Comparison of ENCODE assay signal across 7 cellular contexts in the genomic region with DNA sequence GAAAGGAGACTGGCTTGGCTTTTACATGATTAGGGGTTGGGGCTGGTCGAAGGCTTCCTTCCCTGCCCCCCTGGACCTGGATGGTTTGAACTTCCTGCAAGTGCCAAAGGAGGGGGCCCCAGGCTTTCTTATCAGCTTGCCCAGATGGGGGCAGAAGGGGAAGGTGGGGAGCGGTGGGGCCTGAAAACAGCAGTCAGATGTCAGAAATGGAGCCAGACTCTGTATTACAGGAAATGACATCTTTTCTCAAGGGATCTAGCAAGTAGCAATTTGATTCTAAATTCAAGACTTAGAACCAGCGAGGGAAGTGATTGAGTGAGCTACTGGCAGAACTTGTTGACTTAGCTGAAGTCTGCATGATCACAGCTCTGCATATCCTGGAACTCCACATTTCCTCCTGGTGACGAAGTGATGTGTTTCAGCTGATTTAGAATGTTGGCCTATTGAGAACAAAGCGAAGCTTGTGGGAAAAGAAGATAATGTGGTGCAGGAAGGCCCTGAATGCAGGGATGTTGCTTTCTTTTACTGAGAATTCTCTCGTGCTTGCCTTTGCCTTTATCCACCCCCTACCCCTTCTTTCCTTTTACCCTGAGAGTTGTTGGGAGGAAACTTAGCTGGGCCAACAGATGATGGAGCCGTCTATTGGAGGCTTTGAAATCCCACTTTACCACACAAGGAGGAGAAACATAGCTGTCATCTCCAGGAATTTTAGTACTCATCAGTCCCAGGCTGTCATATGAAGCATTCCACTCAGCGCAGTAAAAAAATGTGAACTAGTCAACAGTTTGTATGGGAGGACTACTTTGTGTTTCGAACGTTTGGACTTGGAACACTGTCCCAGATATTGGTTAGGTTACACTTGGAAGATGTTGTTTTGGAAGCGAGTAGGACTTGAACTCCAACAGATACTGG. TPM values are rescaled to one million over a fixed set of nuclear protein-coding genes. Genes with fewer than 3 reads are reported as not detected.
DNase-seq lines count a peak whose midpoint lies in the region; ATAC-seq lines count a peak whose summit lies in the region.

No MANE protein-coding gene starts in this region.

- peak overlapping the region; percentile 74 for H3K27ac ChIP-seq in SK-N-MC

- no peak overlapping the region for H3K9ac ChIP-seq in SK-N-MC (ENCODE audit: insufficient read length)

- peak overlapping the region; percentile 55 for H3K4me3 ChIP-seq in SK-N-MC

- ATAC-seq in GM18868 (IDR thresholded peaks at IDR 0.05; ENCODE audit: unreplicated experiment): peak; percentile 88
- ATAC-seq in HG02678 (IDR thresholded peaks at IDR 0.05; ENCODE audit: unreplicated experiment): peak; percentile 77

- no peaks in the 10 kb centered on the region for H3K36me3 ChIP-seq in SK-N-MC (ENCODE audit: insufficient read depth, low read length)

- DNase-seq in SK-N-MC (ENCODE audit: low read depth, low spot score): peak; percentile 28
- DNase-seq in fibroblast of peridontal ligament (ENCODE audit: extremely low read depth): peak; percentile 72
- peak; percentile 99 for DNase-seq in pulmonary artery endothelial cell (ENCODE audit: low read depth, low spot score)
- DNase-seq in stimulated activated CD4-positive, alpha-beta T cell treated with anti-CD3 and anti-CD28 coated beads, Interleukin-15, amount 100 ng/mL, for 24 hours: no peak
- DNase-seq in NCI-H2196 treated with DMSO at 0.1 percent for 48 hours (lab: John Stamatoyannopoulos, UW; ENCODE audit: unreplicated experiment): no peak

- H3K9me3 ChIP-seq in SK-N-MC (ENCODE audit: low read depth, low read length): no peaks in the 10 kb centered on the region

RNA-seq across cellular contexts. Expression of a gene that starts 43.2 kb away (rescaled TPM):
- total RNA-seq in pulmonary artery endothelial cell: 93.8 and 115 TPM in 2 replicates

Comparison
In these comparisons a context has a peak if more than half of its experiments do, and no peak if none do; other contexts are left out.
1. DNase-seq: peak in SK-N-MC (single experiment), fibroblast of peridontal ligament (single experiment) and pulmonary artery endothelial cell (single experiment); none in stimulated activated CD4-positive, alpha-beta T cell treated with anti-CD3 and anti-CD28 coated beads, Interleukin-15, amount 100 ng/mL, for 24 hours (single experiment) and NCI-H2196 treated with DMSO at 0.1 percent for 48 hours (single experiment).